1 cellular context compared by ENCODE assay signal in genomic region chrX:118147771-118148170, GRCh38. TPM values are rescaled to one million over a fixed set of nuclear protein-coding genes. Genes with fewer than 3 reads are reported as not detected.
"Had no signal": no experiment of that assay in that cellular context is flagged by ENCODE, and none has a peak within 500 bp of the region (broad histone marks: within the 10 kb centered on the region; RNA-seq: fewer than 3 reads in every experiment).

No MANE protein-coding gene starts in this region.

RNA-seq across cellular contexts. Expression of gene KLHL13, which starts 31.2 kb away (rescaled TPM):
- total RNA-seq: activated T-helper 1 cell treated with anti-CD3 and anti-CD28 coated beads, Interleukin-12 subunit alpha, Interleukin-12 subunit beta, Interleukin-2, Interleukin-4 antibody, amounts not matched to agents 30 ng/mL and 10 ng/mL and 1 ng/mL, durations not matched to agents 14 hours and 24 hours and 36 hours had no signal
